In the genomic region with DNA sequence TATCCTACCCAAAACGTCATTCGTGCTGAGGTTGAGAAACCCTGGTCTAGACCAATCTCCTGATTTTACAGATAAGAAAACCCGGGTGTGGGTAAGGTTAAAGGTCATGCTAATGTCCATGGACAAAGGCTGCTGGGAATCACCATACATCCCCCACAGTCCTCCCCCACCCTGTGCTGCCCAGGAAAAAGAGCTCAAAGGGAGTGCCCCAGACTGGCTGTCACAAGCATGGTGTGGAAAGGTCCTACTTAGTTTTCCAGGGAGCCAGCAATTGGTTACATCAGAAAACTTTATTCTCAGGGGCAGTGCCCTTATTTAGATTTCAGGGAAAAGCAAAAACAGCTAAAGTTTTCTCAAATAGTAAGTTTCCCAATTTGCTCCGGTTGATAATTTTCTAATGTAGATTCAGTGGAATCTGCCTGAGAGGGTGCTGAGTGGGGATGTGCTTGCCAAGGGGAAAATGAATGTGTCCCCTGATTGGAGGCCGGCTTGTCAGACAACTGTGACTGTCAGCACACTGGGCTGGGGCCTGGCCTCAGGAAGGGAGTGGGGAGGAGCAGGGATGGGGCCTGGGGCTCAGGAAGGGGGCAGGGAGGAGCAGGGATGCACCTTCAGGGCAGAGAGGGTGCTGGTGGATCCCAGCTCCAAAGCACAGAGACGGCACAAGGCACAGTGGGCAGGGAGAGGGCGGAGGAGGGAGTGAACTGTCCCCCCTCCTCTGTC, we compare ENCODE assay signal across 25 cellular contexts.
"Had no signal": no experiment of that assay in that cellular context is flagged by ENCODE, and none has a peak within 500 bp of the region (broad histone marks: within the 10 kb centered on the region; RNA-seq: fewer than 3 reads in every experiment).

No MANE protein-coding gene starts in this region.

- H3K27ac ChIP-seq: brain microvascular endothelial cell, cardiac muscle cell, VCaP had no signal

- H3K4me3 ChIP-seq: cardiac muscle cell, MG63 had no signal

- DNase-seq: activated CD4-positive, alpha-beta T cell treated with anti-CD3 and anti-CD28 coated beads for 36 hours; activated CD4-positive, alpha-beta T cell treated with anti-CD3 and anti-CD28 coated beads, Interleukin-2, amount 50 U/mL, for 1 hour; activated CD8-positive, alpha-beta memory T cell treated with anti-CD3 and anti-CD28 coated beads, Interleukin-2, amount 50 U/mL, for 4 hours; activated CD8-positive, alpha-beta T cell treated with anti-CD3 and anti-CD28 coated beads for 36 hours; activated gamma-delta T cell treated with Interleukin-2 at 50 U/mL for 16 hours; activated naive CD4-positive, alpha-beta T cell treated with anti-CD3 and anti-CD28 coated beads, Interleukin-2, amount 10 ng/mL, durations not matched to agents 7 days and 5 days; activated naive CD8-positive, alpha-beta T cell treated with anti-CD3 and anti-CD28 coated beads for 36 hours; activated T-cell treated with anti-CD3 and anti-CD28 coated beads, Interleukin-2, amount 50 U/mL, for 72 hours; brain microvascular endothelial cell; MG63; MV-4-11; NCI-H1092 treated with DMSO at 0.1 percent for 48 hours; NCI-H1417 treated with DMSO at 0.1 percent for 48 hours; NCI-H1694; NCI-H2029; NCI-H2107; NCI-H226; NCI-H526; NCI-H774; PC-3; SIG-M5; T-helper 2 cell had no signal

- H3K27me3 ChIP-seq: brain microvascular endothelial cell, MG63 had no signal

- H3K4me1 Mint-ChIP-seq: activated CD4-positive, alpha-beta T cell treated with anti-CD3 and anti-CD28 coated beads for 36 hours; activated naive CD4-positive, alpha-beta T cell treated with anti-CD3 and anti-CD28 coated beads, Interleukin-2, amount 10 ng/mL, durations not matched to agents 7 days and 5 days; activated naive CD8-positive, alpha-beta T cell treated with anti-CD3 and anti-CD28 coated beads for 36 hours had no signal

- H3K36me3 Mint-ChIP-seq: activated naive CD4-positive, alpha-beta T cell treated with anti-CD3 and anti-CD28 coated beads, Interleukin-2, amount 10 ng/mL, durations not matched to agents 7 days and 5 days; activated naive CD8-positive, alpha-beta T cell treated with anti-CD3 and anti-CD28 coated beads for 36 hours had no signal

- H3K27ac Mint-ChIP-seq: activated CD4-positive, alpha-beta T cell treated with anti-CD3 and anti-CD28 coated beads for 36 hours; activated CD8-positive, alpha-beta T cell treated with anti-CD3 and anti-CD28 coated beads for 36 hours; activated naive CD4-positive, alpha-beta T cell treated with anti-CD3 and anti-CD28 coated beads, Interleukin-2, amount 10 ng/mL, durations not matched to agents 7 days and 5 days; activated naive CD8-positive, alpha-beta T cell treated with anti-CD3 and anti-CD28 coated beads for 36 hours; activated T-cell treated with anti-CD3 and anti-CD28 coated beads, Interleukin-2, amount 50 U/mL, for 72 hours; activated T-helper 2 cell treated with anti-CD3 and anti-CD28 coated beads, Interferon-gamma antibody, Interleukin-2, Interleukin-4, amounts not matched to agents 10 μg/mL and 5 μg/mL and 100 μg/mL, durations not matched to agents 14 hours and 24 hours and 36 hours had no signal

- ATAC-seq: activated CD4-positive, alpha-beta T cell treated with anti-CD3 and anti-CD28 coated beads for 36 hours; activated CD8-positive, alpha-beta T cell treated with anti-CD3 and anti-CD28 coated beads for 36 hours; activated T-cell treated with anti-CD3 and anti-CD28 coated beads, Interleukin-2, amount 50 U/mL, for 72 hours; PC-3 had no signal

- H3K36me3 ChIP-seq: brain microvascular endothelial cell, cardiac muscle cell, MG63 had no signal

- H3K9me3 ChIP-seq: MG63 had no signal

- H3K27me3 Mint-ChIP-seq: activated CD8-positive, alpha-beta T cell treated with anti-CD3 and anti-CD28 coated beads for 36 hours had no signal

- H3K4me3 Mint-ChIP-seq: activated CD4-positive, alpha-beta T cell treated with anti-CD3 and anti-CD28 coated beads for 36 hours; activated CD8-positive, alpha-beta T cell treated with anti-CD3 and anti-CD28 coated beads for 36 hours; activated naive CD4-positive, alpha-beta T cell treated with anti-CD3 and anti-CD28 coated beads, Interleukin-2, amount 10 ng/mL, durations not matched to agents 7 days and 5 days; activated naive CD8-positive, alpha-beta T cell treated with anti-CD3 and anti-CD28 coated beads for 36 hours; activated T-cell treated with anti-CD3 and anti-CD28 coated beads, Interleukin-2, amount 50 U/mL, for 72 hours had no signal

- H3K9me3 Mint-ChIP-seq: activated CD8-positive, alpha-beta T cell treated with anti-CD3 and anti-CD28 coated beads for 36 hours; activated naive CD4-positive, alpha-beta T cell treated with anti-CD3 and anti-CD28 coated beads, Interleukin-2, amount 10 ng/mL, durations not matched to agents 7 days and 5 days; activated naive CD8-positive, alpha-beta T cell treated with anti-CD3 and anti-CD28 coated beads for 36 hours; activated T-cell treated with anti-CD3 and anti-CD28 coated beads, Interleukin-2, amount 50 U/mL, for 72 hours; activated T-helper 2 cell treated with anti-CD3 and anti-CD28 coated beads, Interferon-gamma antibody, Interleukin-2, Interleukin-4, amounts not matched to agents 10 μg/mL and 5 μg/mL and 100 μg/mL, durations not matched to agents 14 hours and 24 hours and 36 hours had no signal
